In genomic region chr7:8176370-8177081, GRCh38 we compare ENCODE assay signal across 8 cellular contexts.
DNase-seq lines count a peak whose midpoint lies in the region; ATAC-seq and TF ChIP-seq lines count a peak whose summit lies in the region.

No MANE protein-coding gene starts in this region.

- H3K9me3 Mint-ChIP-seq in activated naive CD8-positive, alpha-beta T cell treated with anti-CD3 and anti-CD28 coated beads for 36 hours: peaks cover 2% of the 10 kb centered on the region

- intact Hi-C loops in Right ventricle myocardium superior (cut with DNase I): no loop called here

- DNase-seq in Right ventricle myocardium superior (no peak), right atrium auricular region (ENCODE audit: low spot score) (no peak), Peyer's patch (peak in 2 of 3 donors; percentile 73 to 84), AG20443 (ENCODE audit: low spot score) (no peak), NCI-H146 (lab: John Stamatoyannopoulos, UW) (no peak)
- DNase-seq in activated naive CD8-positive, alpha-beta T cell treated with anti-CD3 and anti-CD28 coated beads for 36 hours: peak; percentile 62
- DNase-seq in stimulated activated CD4-positive, alpha-beta T cell treated with anti-CD3 and anti-CD28 coated beads, Interleukin-15, amount 100 ng/mL, for 1 hour (ENCODE audit: low read depth in 1 of 2, low spot score in 1 of 2): peak; percentile 10 to 38

- peak overlapping the region; percentile 73 for H3K4me3 Mint-ChIP-seq in activated naive CD8-positive, alpha-beta T cell treated with anti-CD3 and anti-CD28 coated beads for 36 hours

- H3K27me3 ChIP-seq in right atrium auricular region (no peaks in the 10 kb centered on the region), Peyer's patch (no peaks in the 10 kb centered on the region)

- no peak for TF ChIP-seq POLR2A in Peyer's patch (IDR thresholded peaks at IDR 0.05)

- peak overlapping the region; percentile 95 for H3K27ac Mint-ChIP-seq in activated naive CD8-positive, alpha-beta T cell treated with anti-CD3 and anti-CD28 coated beads for 36 hours

- H3K4me3 ChIP-seq in right atrium auricular region (no peak overlapping the region), Peyer's patch (no peak overlapping the region)

- no peaks in the 10 kb centered on the region for H3K27me3 Mint-ChIP-seq in activated naive CD8-positive, alpha-beta T cell treated with anti-CD3 and anti-CD28 coated beads for 36 hours

- TF ChIP-seq CTCF in right atrium auricular region (IDR thresholded peaks at IDR 0.05) (no peak), Peyer's patch (IDR thresholded peaks at IDR 0.05) (no peak)

- H3K27ac ChIP-seq in right atrium auricular region: no peak overlapping the region
- H3K27ac ChIP-seq in Peyer's patch: peak overlapping the region; percentile 51 to 78 (median 62)

- peaks cover 4% of the 10 kb centered on the region for H3K36me3 Mint-ChIP-seq in activated naive CD8-positive, alpha-beta T cell treated with anti-CD3 and anti-CD28 coated beads for 36 hours

- H3K36me3 ChIP-seq in right atrium auricular region (no peaks in the 10 kb centered on the region), Peyer's patch (no peaks in the 10 kb centered on the region)

- H3K4me1 Mint-ChIP-seq in activated naive CD8-positive, alpha-beta T cell treated with anti-CD3 and anti-CD28 coated beads for 36 hours: peaks cover 41% of the 10 kb centered on the region

- ATAC-seq in Right ventricle myocardium superior (ENCODE audit: poor library complexity): peak; percentile 53
- ATAC-seq in HG03097 (IDR thresholded peaks at IDR 0.05; ENCODE audit: low FRiP score, unreplicated experiment): peak; percentile 77

- peaks cover 0 to 29% of the 10 kb centered on the region in 2 donors for H3K4me1 ChIP-seq in right atrium auricular region
- H3K4me1 ChIP-seq in Peyer's patch: peaks cover 0 to 17% (median 2%) of the 10 kb centered on the region in 4 donors

- H3K9me3 ChIP-seq in right atrium auricular region (no peaks in the 10 kb centered on the region), Peyer's patch (no peaks in the 10 kb centered on the region)

Comparison
In these comparisons a context has a peak if more than half of its experiments do, and no peak if none do; other contexts are left out.
1. DNase-seq: peak in Peyer's patch (2 of 3), activated naive CD8-positive, alpha-beta T cell treated with anti-CD3 and anti-CD28 coated beads for 36 hours (single experiment) and stimulated activated CD4-positive, alpha-beta T cell treated with anti-CD3 and anti-CD28 coated beads, Interleukin-15, amount 100 ng/mL, for 1 hour (2 of 2); none in Right ventricle myocardium superior (single experiment), right atrium auricular region (single experiment), AG20443 (single experiment) and NCI-H146 (single experiment).
2. H3K27ac ChIP-seq: peak in Peyer's patch (4 of 4); none in right atrium auricular region (0 of 2).